27 cellular contexts compared by ENCODE assay signal in genomic region chr11:88515002-88515401, GRCh38.
DNase-seq lines count a peak whose midpoint lies in the region; ATAC-seq, FAIRE-seq and TF ChIP-seq lines count a peak whose summit lies in the region.
"Had no signal": no experiment of that assay in that cellular context is flagged by ENCODE, and none has a peak within 500 bp of the region (broad histone marks: within the 10 kb centered on the region; RNA-seq: fewer than 3 reads in every experiment).

No MANE protein-coding gene starts in this region.

- H4K20me1 ChIP-seq in mammary epithelial cell (ENCODE audit: insufficient read depth, low read length) (no peaks in the 10 kb centered on the region), astrocyte (ENCODE audit: insufficient read depth, low read length) (no peaks in the 10 kb centered on the region), keratinocyte (ENCODE audit: control insufficient read depth, extremely low read depth, insufficient read depth, low read length) (no peaks in the 10 kb centered on the region)
- H4K20me1 ChIP-seq: BLaER1 treated with 17β-estradiol and CSF1 and Interleukin-3, amounts not matched to agents 10 nM and 100 nM had no signal

- H3K79me2 ChIP-seq in mammary epithelial cell (ENCODE audit: insufficient read depth, low read length) = no peaks in the 10 kb centered on the region
- no peaks in the 10 kb centered on the region for H3K79me2 ChIP-seq in astrocyte (ENCODE audit: insufficient read depth, low read length)
- H3K79me2 ChIP-seq in keratinocyte (ENCODE audit: control insufficient read depth, insufficient read depth, low read length) = no peaks in the 10 kb centered on the region

- no peak overlapping the region for H3K27ac ChIP-seq in mammary epithelial cell (ENCODE audit: insufficient read depth, low read depth, low read length)
- H3K27ac ChIP-seq in breast epithelium = no peak overlapping the region
- H3K27ac ChIP-seq in astrocyte (ENCODE audit: low read depth, low read length) = no peak overlapping the region
- no peak overlapping the region for H3K27ac ChIP-seq in keratinocyte (ENCODE audit: control insufficient read depth, insufficient read depth, low read length)
- H3K27ac ChIP-seq: BLaER1 treated with 17β-estradiol and CSF1 and Interleukin-3, amounts not matched to agents 10 nM and 100 nM; GM23248; PC-9; SJSA1 had no signal

- H3K27me3 ChIP-seq in mammary epithelial cell (ENCODE audit: insufficient read depth, low read length) (no peaks in the 10 kb centered on the region), breast epithelium (peaks cover 0 to 9% of the 10 kb centered on the region in 2 donors), astrocyte (ENCODE audit: insufficient read depth, low read length) (no peaks in the 10 kb centered on the region), keratinocyte (ENCODE audit: control insufficient read depth, extremely low read depth, insufficient read depth, low read length) (no peaks in the 10 kb centered on the region)
- H3K27me3 ChIP-seq: BLaER1 treated with 17β-estradiol and CSF1 and Interleukin-3, amounts not matched to agents 10 nM and 100 nM; SJSA1 had no signal

- no peak for DNase-seq in mammary epithelial cell
- DNase-seq in breast epithelium (ENCODE audit: low spot score in 2 of 2) = no peak
- DNase-seq in astrocyte (ENCODE audit: low read depth) = no peak
- no peak for DNase-seq in keratinocyte (ENCODE audit: low read depth, low spot score)
- DNase-seq in C1 segment of cervical spinal cord (lab: John Stamatoyannopoulos, UW) = no peak
- DNase-seq in effector memory CD8-positive, alpha-beta T cell = no peak
- DNase-seq in activated CD8-positive, alpha-beta T cell treated with anti-CD3 and anti-CD28 coated beads, Interleukin-2, amount 10 ng/mL, durations not matched to agents 7 days and 5 days = no peak
- DNase-seq: 8988T; CD4-positive, alpha-beta memory T cell; DMS79 treated with DMSO at 0.1 percent for 48 hours; GM23248; H9; Karpas-422; NCI-H1092; NCI-H1417 treated with DMSO at 0.1 percent for 48 hours; NCI-H1694 treated with DMSO at 0.1 percent for 48 hours; NCI-H2081 treated with DMSO at 0.1 percent for 48 hours; NCI-H446; NCI-H524 treated with DMSO at 0.1 percent for 48 hours; NCI-H82; NK-92 treated with Interleukin-12 subunit alpha and Interleukin-12 subunit beta, amount 100 ng/mL, for 24 hours; PC-9; Right ventricle myocardium superior had no signal

- in situ Hi-C loops in mammary epithelial cell (cut with MboI; ENCODE audit: low sequenced_read_pairs in 2 of 2) = no loop called here

- no TSS peak for BruUV-seq in mammary epithelial cell (replicated peaks; lab: Mats Ljungman, UMichigan)

- H2AFZ ChIP-seq in mammary epithelial cell (ENCODE audit: low read depth, low read length) (peak overlapping the region; percentile 31), astrocyte (ENCODE audit: low read depth, low read length) (peak overlapping the region; percentile 16), keratinocyte (ENCODE audit: control insufficient read depth, low read length) (peak overlapping the region; percentile 71)
- H2AFZ ChIP-seq: GM23248, PC-9 had no signal

- H3K4me3 ChIP-seq in mammary epithelial cell (replicated peaks in 1 of 3; ENCODE audit: insufficient read depth in 1 of 3, low read depth in 2 of 3, low read length in 3 of 3) (no peak overlapping the region), breast epithelium (no peak overlapping the region), astrocyte (ENCODE audit: insufficient read depth, low read depth, low read length) (no peak overlapping the region), keratinocyte (ENCODE audit: control insufficient read depth in 2 of 3, extremely low read depth in 1 of 3, insufficient read depth in 2 of 3, low read depth in 1 of 3, low read length in 3 of 3) (no peak overlapping the region)
- H3K4me3 ChIP-seq: BLaER1 treated with 17β-estradiol and CSF1 and Interleukin-3, amounts not matched to agents 10 nM and 100 nM; GM23248; PC-9; SJSA1 had no signal

- H3K4me1 Mint-ChIP-seq in astrocyte (ENCODE audit: low read depth, unreplicated experiment) = no peaks in the 10 kb centered on the region
- no peaks in the 10 kb centered on the region for H3K4me1 Mint-ChIP-seq in effector memory CD8-positive, alpha-beta T cell (ENCODE audit: low read depth in 2 of 2)
- H3K4me1 Mint-ChIP-seq in activated CD8-positive, alpha-beta T cell treated with anti-CD3 and anti-CD28 coated beads, Interleukin-2, amount 10 ng/mL, durations not matched to agents 7 days and 5 days (ENCODE audit: low read depth) = no peaks in the 10 kb centered on the region
- H3K4me1 Mint-ChIP-seq: H9 had no signal

- no peaks in the 10 kb centered on the region for H3K9me3 ChIP-seq in mammary epithelial cell (replicated peaks; ENCODE audit: insufficient read depth, low read length)
- no peaks in the 10 kb centered on the region for H3K9me3 ChIP-seq in breast epithelium
- no peaks in the 10 kb centered on the region for H3K9me3 ChIP-seq in astrocyte (ENCODE audit: insufficient read depth, low read depth, low read length)
- no peaks in the 10 kb centered on the region for H3K9me3 ChIP-seq in keratinocyte (ENCODE audit: control insufficient read depth, low read depth, low read length)
- H3K9me3 ChIP-seq: SJSA1 had no signal

- no peak for TF ChIP-seq POLR2A in breast epithelium (IDR thresholded peaks at IDR 0.05)

- TF ChIP-seq CTCF in mammary epithelial cell (conservative IDR thresholded peaks at IDR 0.05 in 1 of 2, IDR thresholded peaks at IDR 0.05 in 1 of 2; ENCODE audit: extremely low read depth in 1 of 2, insufficient read depth in 1 of 2, low read depth in 1 of 2, low read length in 2 of 2) (no peak), breast epithelium (IDR thresholded peaks at IDR 0.05) (no peak), astrocyte (IDR thresholded peaks at IDR 0.05; ENCODE audit: insufficient read depth, low read depth, low read length) (no peak), keratinocyte (optimal IDR thresholded peaks at IDR 0.05 in 1 of 3, IDR thresholded peaks at IDR 0.05 in 1 of 3, conservative IDR thresholded peaks at IDR 0.05 in 1 of 3; ENCODE audit: extremely low read depth in 1 of 3, insufficient read depth in 2 of 3, low read length in 3 of 3) (no peak)

- H3K4me1 ChIP-seq in mammary epithelial cell (ENCODE audit: insufficient read depth, low read length) (peaks cover 6% of the 10 kb centered on the region), breast epithelium (no peaks in the 10 kb centered on the region), astrocyte (ENCODE audit: insufficient read depth, low read length) (no peaks in the 10 kb centered on the region), keratinocyte (ENCODE audit: control insufficient read depth, extremely low read depth, insufficient read depth, low read length) (peaks cover 16% of the 10 kb centered on the region)
- H3K4me1 ChIP-seq: BLaER1 treated with 17β-estradiol and CSF1 and Interleukin-3, amounts not matched to agents 10 nM and 100 nM; SJSA1 had no signal

- 85% methylated on average over 4 of the region's 4 CpGs for WGBS in mammary epithelial cell (ENCODE audit: low coverage, missing lambda C conversion rate)

- dilution Hi-C loops in mammary epithelial cell (cut with HindIII; ENCODE audit: low sequenced_read_pairs) = no loop called here
- dilution Hi-C loops in keratinocyte (cut with MboI; ENCODE audit: extremely low pct_ligation_motif_present, low sequenced_read_pairs) = no loop called here

- H3K27me3 Mint-ChIP-seq in astrocyte (ENCODE audit: low read depth, unreplicated experiment) = peaks cover 15% of the 10 kb centered on the region
- H3K27me3 Mint-ChIP-seq in effector memory CD8-positive, alpha-beta T cell = peaks cover 36 to 54% of the 10 kb centered on the region in 2 donors
- H3K27me3 Mint-ChIP-seq in activated CD8-positive, alpha-beta T cell treated with anti-CD3 and anti-CD28 coated beads, Interleukin-2, amount 10 ng/mL, durations not matched to agents 7 days and 5 days (ENCODE audit: low read depth) = peaks cover 52% of the 10 kb centered on the region

- intact Hi-C loops in mammary epithelial cell (cut with micrococcal nuclease) (no loop called here), breast epithelium (cut with DNase I; ENCODE audit: low total_unique reads) (no loop called here)

- no peaks in the 10 kb centered on the region for H3K9me3 Mint-ChIP-seq in astrocyte (ENCODE audit: unreplicated experiment)
- no peaks in the 10 kb centered on the region for H3K9me3 Mint-ChIP-seq in effector memory CD8-positive, alpha-beta T cell
- no peaks in the 10 kb centered on the region for H3K9me3 Mint-ChIP-seq in activated CD8-positive, alpha-beta T cell treated with anti-CD3 and anti-CD28 coated beads, Interleukin-2, amount 10 ng/mL, durations not matched to agents 7 days and 5 days (ENCODE audit: insufficient read depth)
- H3K9me3 Mint-ChIP-seq: CD4-positive, alpha-beta memory T cell; H9 had no signal

- H3K27ac Mint-ChIP-seq in astrocyte (ENCODE audit: unreplicated experiment) = no peak overlapping the region
- no peak overlapping the region for H3K27ac Mint-ChIP-seq in effector memory CD8-positive, alpha-beta T cell
- no peak overlapping the region for H3K27ac Mint-ChIP-seq in activated CD8-positive, alpha-beta T cell treated with anti-CD3 and anti-CD28 coated beads, Interleukin-2, amount 10 ng/mL, durations not matched to agents 7 days and 5 days
- H3K27ac Mint-ChIP-seq: CD4-positive, alpha-beta memory T cell; H9 had no signal

- H3K36me3 Mint-ChIP-seq in astrocyte (ENCODE audit: low read depth, unreplicated experiment) = no peaks in the 10 kb centered on the region
- peaks cover 3% of the 10 kb centered on the region for H3K36me3 Mint-ChIP-seq in effector memory CD8-positive, alpha-beta T cell (ENCODE audit: insufficient read depth)
- H3K36me3 Mint-ChIP-seq in activated CD8-positive, alpha-beta T cell treated with anti-CD3 and anti-CD28 coated beads, Interleukin-2, amount 10 ng/mL, durations not matched to agents 7 days and 5 days (ENCODE audit: low read depth) = no peaks in the 10 kb centered on the region
- H3K36me3 Mint-ChIP-seq: CD4-positive, alpha-beta memory T cell had no signal

- no peak overlapping the region for H3K4me3 Mint-ChIP-seq in astrocyte (ENCODE audit: unreplicated experiment)
- H3K4me3 Mint-ChIP-seq in effector memory CD8-positive, alpha-beta T cell = no peak overlapping the region
- H3K4me3 Mint-ChIP-seq in activated CD8-positive, alpha-beta T cell treated with anti-CD3 and anti-CD28 coated beads, Interleukin-2, amount 10 ng/mL, durations not matched to agents 7 days and 5 days = no peak overlapping the region
- H3K4me3 Mint-ChIP-seq: CD4-positive, alpha-beta memory T cell; H9 had no signal

- H3K9ac ChIP-seq in mammary epithelial cell (ENCODE audit: insufficient read depth, low read length) = no peak overlapping the region
- H3K9ac ChIP-seq in astrocyte (ENCODE audit: low read length) = no peak overlapping the region
- no peak overlapping the region for H3K9ac ChIP-seq in keratinocyte (ENCODE audit: control insufficient read depth, extremely low read depth, insufficient read depth, low read length)
- H3K9ac ChIP-seq: BLaER1 treated with 17β-estradiol and CSF1 and Interleukin-3, amounts not matched to agents 10 nM and 100 nM; GM23248 had no signal

- no peaks in the 10 kb centered on the region for H3K9me1 ChIP-seq in keratinocyte (ENCODE audit: control insufficient read depth, extremely low read depth, insufficient read depth, low read length)

- ATAC-seq in effector memory CD8-positive, alpha-beta T cell (replicated peaks) = no peak
- no peak for ATAC-seq in GM19035 (IDR thresholded peaks at IDR 0.05; ENCODE audit: unreplicated experiment)
- ATAC-seq in activated CD8-positive, alpha-beta T cell treated with anti-CD3 and anti-CD28 coated beads, Interleukin-2, amount 10 ng/mL, durations not matched to agents 7 days and 5 days = no peak
- ATAC-seq: HepG2 had no signal

- FAIRE-seq in astrocyte (lab: Jason Lieb, UNC) = no peak
- peak; percentile 64 for FAIRE-seq in keratinocyte (lab: Jason Lieb, UNC)
- FAIRE-seq: HepG2 had no signal

- no peaks in the 10 kb centered on the region for H3K36me3 ChIP-seq in mammary epithelial cell (ENCODE audit: insufficient read depth, low read length)
- H3K36me3 ChIP-seq in breast epithelium = no peaks in the 10 kb centered on the region
- H3K36me3 ChIP-seq in astrocyte (ENCODE audit: insufficient read depth, low read length) = no peaks in the 10 kb centered on the region
- no peaks in the 10 kb centered on the region for H3K36me3 ChIP-seq in keratinocyte (ENCODE audit: control insufficient read depth in 2 of 2, extremely low read depth in 1 of 2, insufficient read depth in 2 of 2, low read length in 2 of 2)
- H3K36me3 ChIP-seq: BLaER1 treated with 17β-estradiol and CSF1 and Interleukin-3, amounts not matched to agents 10 nM and 100 nM; SJSA1 had no signal

- CTCF ChIA-PET in mammary epithelial cell (lab: Charles Lee; ENCODE audit: low non-redundant PET) = no interaction called here
- CTCF ChIA-PET in activated CD8-positive, alpha-beta T cell treated with anti-CD3 and anti-CD28 coated beads, Interleukin-2, amount 10 ng/mL, durations not matched to agents 7 days and 5 days (lab: Charles Lee) = interaction anchor here (2.2 kb wide), 1 partner anchor 30 kb away, joined by 5 read pairs; no protein-coding TSS in a partner anchor

- H3K4me2 ChIP-seq in mammary epithelial cell (ENCODE audit: insufficient read depth, low read depth, low read length) (no peak overlapping the region), astrocyte (ENCODE audit: low read length) (no peak overlapping the region), keratinocyte (ENCODE audit: control insufficient read depth, extremely low read depth, insufficient read depth, low read depth, low read length) (no peak overlapping the region)
- H3K4me2 ChIP-seq: BLaER1 treated with 17β-estradiol and CSF1 and Interleukin-3, amounts not matched to agents 10 nM and 100 nM; PC-9 had no signal

- POLR2A ChIA-PET in activated CD8-positive, alpha-beta T cell treated with anti-CD3 and anti-CD28 coated beads, Interleukin-2, amount 10 ng/mL, durations not matched to agents 7 days and 5 days (lab: Charles Lee) = no interaction called here

Comparison
In these comparisons a context has a peak if more than half of its experiments do, and no peak if none do; other contexts are left out.
1. H2AFZ ChIP-seq: peak in every context shown above with its lines; median percentile 71 in keratinocyte; 31 in mammary epithelial cell; 16 in astrocyte.